Comparison of ENCODE assay signal across 16 cellular contexts in genomic region chr15:76170426-76170800, GRCh38.
"Had no signal": no experiment of that assay in that cellular context is flagged by ENCODE, and none has a peak within 500 bp of the region (broad histone marks: within the 10 kb centered on the region; RNA-seq: fewer than 3 reads in every experiment).

No MANE protein-coding gene starts in this region.

- H3K4me3 ChIP-seq: ovary had no signal

- H3K27ac ChIP-seq: foreskin keratinocyte, ovary had no signal

- H3K27me3 ChIP-seq: foreskin keratinocyte, ovary had no signal

- DNase-seq: activated CD4-positive, alpha-beta T cell treated with anti-CD3 and anti-CD28 coated beads for 1 hour; activated CD4-positive, alpha-beta T cell treated with anti-CD3 and anti-CD28 coated beads, Interleukin-2, amount 50 U/mL, for 48 hours; activated CD8-positive, alpha-beta memory T cell treated with anti-CD3 and anti-CD28 coated beads, Interleukin-2, amount 10 ng/mL, durations not matched to agents 7 days and 5 days; activated effector memory CD4-positive, alpha-beta T cell treated with Interleukin-2 at 50 U/mL for 16 hours; activated T-cell treated with anti-CD3 and anti-CD28 coated beads, Interleukin-2, amount 50 U/mL, for 24 hours; amygdala; dermis blood vessel endothelial cell; foreskin keratinocyte; head of caudate nucleus; ovary; small intestine; T-helper 9 cell had no signal

- H3K36me3 ChIP-seq: ovary had no signal

- H3K9me3 Mint-ChIP-seq: activated naive CD4-positive, alpha-beta T cell treated with anti-CD3 and anti-CD28 coated beads, Interleukin-2, amount 50 U/mL, for 72 hours; activated T-cell treated with anti-CD3 and anti-CD28 coated beads, Interleukin-2, amount 50 U/mL, for 24 hours; brain; memory B cell; stimulated activated memory B cell treated with anti-CD40 and anti-IgM and Interleukin-4, amounts not matched to agents 10 μg/mL and 1 μg/mL and 100 μg/mL, for 72 hours had no signal

- H3K4me1 Mint-ChIP-seq: activated CD8-positive, alpha-beta memory T cell treated with anti-CD3 and anti-CD28 coated beads, Interleukin-2, amount 10 ng/mL, durations not matched to agents 7 days and 5 days; stimulated activated memory B cell treated with anti-CD40 and anti-IgM and Interleukin-4, amounts not matched to agents 10 μg/mL and 1 μg/mL and 100 μg/mL, for 72 hours had no signal

- H3K4me1 ChIP-seq: foreskin keratinocyte had no signal

- H3K4me3 Mint-ChIP-seq: activated CD8-positive, alpha-beta memory T cell treated with anti-CD3 and anti-CD28 coated beads, Interleukin-2, amount 10 ng/mL, durations not matched to agents 7 days and 5 days; activated T-cell treated with anti-CD3 and anti-CD28 coated beads, Interleukin-2, amount 50 U/mL, for 24 hours; brain; memory B cell; stimulated activated memory B cell treated with anti-CD40 and anti-IgM and Interleukin-4, amounts not matched to agents 10 μg/mL and 1 μg/mL and 100 μg/mL, for 72 hours had no signal

- H3K9me3 ChIP-seq: ovary had no signal

- H3K36me3 Mint-ChIP-seq: activated CD8-positive, alpha-beta memory T cell treated with anti-CD3 and anti-CD28 coated beads, Interleukin-2, amount 10 ng/mL, durations not matched to agents 7 days and 5 days; activated naive CD4-positive, alpha-beta T cell treated with anti-CD3 and anti-CD28 coated beads, Interleukin-2, amount 50 U/mL, for 72 hours; memory B cell; stimulated activated memory B cell treated with anti-CD40 and anti-IgM and Interleukin-4, amounts not matched to agents 10 μg/mL and 1 μg/mL and 100 μg/mL, for 72 hours had no signal

- H3K27ac Mint-ChIP-seq: activated CD8-positive, alpha-beta memory T cell treated with anti-CD3 and anti-CD28 coated beads, Interleukin-2, amount 10 ng/mL, durations not matched to agents 7 days and 5 days; activated naive CD4-positive, alpha-beta T cell treated with anti-CD3 and anti-CD28 coated beads, Interleukin-2, amount 50 U/mL, for 72 hours; activated T-cell treated with anti-CD3 and anti-CD28 coated beads, Interleukin-2, amount 50 U/mL, for 24 hours; brain; memory B cell; stimulated activated memory B cell treated with anti-CD40 and anti-IgM and Interleukin-4, amounts not matched to agents 10 μg/mL and 1 μg/mL and 100 μg/mL, for 72 hours had no signal

- ATAC-seq: activated CD8-positive, alpha-beta memory T cell treated with anti-CD3 and anti-CD28 coated beads, Interleukin-2, amount 10 ng/mL, durations not matched to agents 7 days and 5 days; activated naive CD4-positive, alpha-beta T cell treated with anti-CD3 and anti-CD28 coated beads, Interleukin-2, amount 50 U/mL, for 72 hours; foreskin keratinocyte; stimulated activated memory B cell treated with anti-CD40 and anti-IgM and Interleukin-4, amounts not matched to agents 10 μg/mL and 1 μg/mL and 100 μg/mL, for 72 hours had no signal
